ENCODE assay signal across 21 cellular contexts in genomic region chr22:39281126-39281525, GRCh38. TPM values are rescaled to one million over a fixed set of nuclear protein-coding genes. Genes with fewer than 3 reads are reported as not detected.
DNase-seq lines count a peak whose midpoint lies in the region; ATAC-seq, FAIRE-seq and TF ChIP-seq lines count a peak whose summit lies in the region.
"Had no signal": no experiment of that assay in that cellular context is flagged by ENCODE, and none has a peak within 500 bp of the region (broad histone marks: within the 10 kb centered on the region; RNA-seq: fewer than 3 reads in every experiment).

No MANE protein-coding gene starts in this region.

- no peak for TF ChIP-seq RAD21 in K562 (CRISPR knock-in tag; conservative IDR thresholded peaks at IDR 0.05 in 1 of 2, IDR thresholded peaks at IDR 0.05 in 1 of 2)

- H3K9me3 ChIP-seq in right cardiac atrium (ENCODE audit: control insufficient read depth, low read length) (no peaks in the 10 kb centered on the region), K562 (replicated peaks; ENCODE audit: control insufficient read depth, insufficient read depth, low read depth, low read length) (peaks cover 13% of the 10 kb centered on the region)

- H3K4me2 ChIP-seq in K562 (ENCODE audit: insufficient read depth, low read length) (no peak overlapping the region), mesendoderm (ENCODE audit: low read length) (no peak overlapping the region)
- H3K4me2 ChIP-seq: BLaER1 had no signal

- H3K18ac ChIP-seq in mesendoderm (ENCODE audit: low read length), result no peak overlapping the region

- no peak for TF ChIP-seq POLR2A in K562 (conservative IDR thresholded peaks at IDR 0.05)

- H3K56ac ChIP-seq in mesendoderm (ENCODE audit: low read length), result peak overlapping the region; percentile 5

- DNase-seq in right cardiac atrium (no peak), left ventricle myocardium superior (no peak), K562 (ENCODE audit: extremely low read depth in 1 of 4, low spot score in 3 of 4) (peak in 1 of 4 experiments; percentile 27), mesendoderm (no peak), EL (no peak), DMS53 treated with DMSO at 0.1 percent for 48 hours (lab: John Stamatoyannopoulos, UW; ENCODE audit: unreplicated experiment) (no peak), NCI-H1105 (lab: John Stamatoyannopoulos, UW) (no peak)
- DNase-seq: CD8-positive, alpha-beta memory T cell; HFFc6; Kasumi-1; MM.1S; NCI-H1105 treated with DMSO at 0.1 percent for 48 hours; NCI-H187; NCI-H226; NCI-H524 treated with DMSO at 0.1 percent for 48 hours; Peyer's patch; SIG-M5 had no signal

- H4K5ac ChIP-seq in mesendoderm (ENCODE audit: low read length), result no peak overlapping the region

- no peak overlapping the region for H3K4ac ChIP-seq in mesendoderm (ENCODE audit: low read depth, low read length)

- H3K9me1 ChIP-seq in K562 (ENCODE audit: control insufficient read depth, insufficient read depth, low read length), result no peaks in the 10 kb centered on the region

- no peaks in the 10 kb centered on the region for H4K20me1 ChIP-seq in K562 (replicated peaks; ENCODE audit: control insufficient read depth, insufficient read depth, low read length)
- H4K20me1 ChIP-seq: BLaER1 had no signal

- H3K9ac ChIP-seq in K562 (ENCODE audit: insufficient read depth in 1 of 2, low read depth in 2 of 2, low read length in 2 of 2), result peak overlapping the region; percentile 41 to 43; a peak in 1 of 4 replicates
- H3K9ac ChIP-seq in mesendoderm (ENCODE audit: low read length), result no peak overlapping the region
- H3K9ac ChIP-seq: BLaER1 had no signal

- H3K23ac ChIP-seq in mesendoderm (ENCODE audit: low read length), result no peak overlapping the region

- no TSS peak for BruUV-seq in K562 (replicated peaks; lab: Mats Ljungman, UMichigan)

- CTCF ChIA-PET in K562 (lab: Yijun Ruan, JAX; ENCODE audit: low intra/inter-chr PET ratio), result no interaction called here

- peak; percentile 52 for FAIRE-seq in K562 (lab: Jason Lieb, UNC)
- FAIRE-seq: A204.1, GM12892 had no signal

- peaks cover 16% of the 10 kb centered on the region for H3K4me1 ChIP-seq in right cardiac atrium (ENCODE audit: control insufficient read depth, insufficient read depth, low read length)
- H3K4me1 ChIP-seq in K562 (replicated peaks in 1 of 2; ENCODE audit: control insufficient read depth in 2 of 2, insufficient read depth in 2 of 2, low read length in 2 of 2), result peaks cover 25 to 38% of the 10 kb centered on the region in 2 experiments
- H3K4me1 ChIP-seq in mesendoderm (ENCODE audit: control insufficient read depth, low read depth, low read length), result no peaks in the 10 kb centered on the region

- H3K4me3 ChIP-seq in right cardiac atrium (ENCODE audit: low read length) (no peak overlapping the region), K562 (no peak overlapping the region), mesendoderm (ENCODE audit: low read length) (no peak overlapping the region)
- H3K4me3 ChIP-seq: BLaER1, Peyer's patch had no signal

- no peak for TF ChIP-seq EP300 in K562 (IDR thresholded peaks at IDR 0.05; ENCODE audit: low read length)

- H3K27ac ChIP-seq in right cardiac atrium (ENCODE audit: low read length) (peak overlapping the region; percentile 22), K562 (ENCODE audit: extremely low read depth, low read depth, low read length) (peak overlapping the region; percentile 91; the same call in 2 of the 3 replicates), mesendoderm (ENCODE audit: low read depth, low read length) (no peak overlapping the region)
- H3K27ac ChIP-seq: BLaER1 had no signal

- POLR2A ChIA-PET in K562 (lab: Yijun Ruan, JAX), result no interaction called here

- H2AK5ac ChIP-seq in mesendoderm (ENCODE audit: low read length), result peak overlapping the region; percentile 27

- no peak overlapping the region for H4K8ac ChIP-seq in mesendoderm (ENCODE audit: low read depth, low read length)

- no peak for TF ChIP-seq CTCF in K562 (IDR thresholded peaks at IDR 0.05 in 2 of 3, conservative IDR thresholded peaks at IDR 0.05 in 1 of 3; ENCODE audit: insufficient read depth in 2 of 3, low read depth in 1 of 3, low read length in 3 of 3)

- no peak overlapping the region for H2BK120ac ChIP-seq in mesendoderm (ENCODE audit: low read depth, low read length)

- H2BK5ac ChIP-seq in mesendoderm (ENCODE audit: low read length), result no peak overlapping the region

- H3K79me1 ChIP-seq in mesendoderm (ENCODE audit: low read length), result no peaks in the 10 kb centered on the region

- intact Hi-C loops in right cardiac atrium (cut with DNase I) (loop anchor here in 1 of 4 donors (5.0 kb wide), 1 partner anchor 44 kb away; no protein-coding TSS in a partner anchor), left ventricle myocardium superior (cut with micrococcal nuclease) (no loop called here), K562 (cut with micrococcal nuclease) (no loop called here)

- H3K36me3 ChIP-seq in K562 (ENCODE audit: control insufficient read depth, insufficient read depth, low read length) (no peaks in the 10 kb centered on the region; the same call in 2 of the 3 replicates), mesendoderm (ENCODE audit: control insufficient read depth, insufficient read depth, low read length) (no peaks in the 10 kb centered on the region)
- H3K36me3 ChIP-seq: BLaER1, Peyer's patch had no signal

- ATAC-seq in right cardiac atrium, result no peak
- ATAC-seq in left ventricle myocardium superior, result no peak
- no peak for ATAC-seq in K562
- no peak for ATAC-seq in GM21619 (IDR thresholded peaks at IDR 0.05; ENCODE audit: unreplicated experiment)

- no peaks in the 10 kb centered on the region for H3K27me3 ChIP-seq in right cardiac atrium (ENCODE audit: control insufficient read depth, insufficient read depth)
- H3K27me3 ChIP-seq in K562 (ENCODE audit: control insufficient read depth in 2 of 2, insufficient read depth in 2 of 2, low read length in 2 of 2), result no peaks in the 10 kb centered on the region
- H3K27me3 ChIP-seq in mesendoderm (ENCODE audit: insufficient read depth, low read length, poor library complexity), result no peaks in the 10 kb centered on the region
- H3K27me3 ChIP-seq: BLaER1, Peyer's patch had no signal

- WGBS in right cardiac atrium, result 85% methylated on average over 6 of the region's 6 CpGs
- WGBS in K562 (ENCODE audit: insufficient coverage, low coverage, missing lambda C conversion rate), result 74% methylated on average over 3 of the region's 6 CpGs
- no CpG with 5 or more reads among the region's 6 CpGs for whole genome bisulfite sequencing in mesendoderm (ENCODE audit: extremely low coverage, insufficient coverage, low lambda C conversion rate)

- H2BK15ac ChIP-seq in mesendoderm (replicated peaks; ENCODE audit: low read depth), result no peak overlapping the region

- peak overlapping the region; percentile 62 for H2AFZ ChIP-seq in K562 (ENCODE audit: low read depth, low read length)

- in situ Hi-C loops in K562 (cut with MboI), result no loop called here

- no peaks in the 10 kb centered on the region for H3K79me2 ChIP-seq in K562 (ENCODE audit: control insufficient read depth, insufficient read depth, low read length)
- no peaks in the 10 kb centered on the region for H3K79me2 ChIP-seq in mesendoderm (ENCODE audit: control insufficient read depth, insufficient read depth, low read length)

RNA-seq across cellular contexts. Expression of gene PDGFB, which starts 36.3 kb away (rescaled TPM):
- 10 to 100 TPM in 3 of 4 donors, 1 to 10 TPM in 1; 9.3 to 82.1 (median 20.6) TPM for total RNA-seq in right cardiac atrium
- polyA plus RNA-seq in right cardiac atrium, result 15.4 TPM
- total RNA-seq in left ventricle myocardium superior, result 19.9 TPM
- 4.7 and 16.7 TPM in 2 replicates for total RNA-seq in K562 (2011; cell fraction: chromatin; rRNA removed; ENCODE audit: low replicate concordance)
- total RNA-seq in K562 (2011; cell fraction: nucleolus; rRNA removed), result 12.4 and 26.7 TPM in 2 replicates
- total RNA-seq in K562 (2011; cell fraction: nucleoplasm; rRNA removed), result 8.9 and 13.1 TPM in 2 replicates
- 0.69 and 1.1 TPM in 2 replicates for total RNA-seq in K562 (2014; rRNA removed)
- total RNA-seq in K562 (2014; rRNA removed; fragmentation: Illumina TruSeq; extraction: Trizol), result 0.13 and 0.22 TPM in 2 replicates
- 0.11 TPM in 1 of 2 replicates, not detected in the other for total RNA-seq in K562 (2015; rRNA removed; fragmentation: Illumina TruSeq; extraction: Trizol)
- 1.2 and 1.4 TPM in 2 replicates for total RNA-seq in K562 (2021)
- polyA plus RNA-seq in K562 (2011; rRNA removed), result 3.6 and 4.0 TPM in 2 replicates
- polyA plus RNA-seq in K562 (2011; cell fraction: cytosol; rRNA removed), result 4.9 and 8.7 TPM in 2 replicates
- polyA plus RNA-seq in K562 (2011; cell fraction: nucleus; rRNA removed), result 8.4 and 18.7 TPM in 2 replicates
- polyA plus RNA-seq in K562 (2012), result 0.32 and 1.7 TPM in 2 replicates
- polyA plus RNA-seq in K562 (2014; fragmentation: Illumina TruSeq; extraction: Trizol), result 0.40 and 0.89 TPM in 2 replicates
- under 1 TPM; 0.07 to 0.15 TPM for polyA plus RNA-seq in K562 (2014; fragmentation: Nextera tagmentation; extraction: Ambion mirVana)
- polyA plus RNA-seq in K562 (2014; rRNA removed), result 0.50 and 0.56 TPM in 2 replicates
- 3.8 and 6.7 TPM in 2 replicates for polyA minus RNA-seq in K562 (2011; rRNA and poly(A)+ RNA removed)
- 7.7 and 8.4 TPM in 2 replicates for polyA minus RNA-seq in K562 (2011; cell fraction: cytosol; rRNA and poly(A)+ RNA removed)
- 3.2 and 4.0 TPM in 2 replicates for polyA minus RNA-seq in K562 (2011; cell fraction: nucleus; rRNA and poly(A)+ RNA removed)
- 3.6 TPM for polyA plus RNA-seq in mesendoderm (2013, experiment 1 of 2)
- polyA plus RNA-seq in mesendoderm (2013, experiment 2 of 2), result 3.7 TPM
- total RNA-seq: HFFc6 had no signal

RNA-seq across cellular contexts. Expression of gene RPL3, which starts 38.3 kb away (rescaled TPM):
- total RNA-seq in right cardiac atrium, result 1,000 to 10,000 TPM in 2 of 4 donors, 100 to 1,000 TPM in 2; 948 to 1,416 (median 984) TPM
- polyA plus RNA-seq in right cardiac atrium, result 1,325 TPM
- total RNA-seq in left ventricle myocardium superior, result 319 TPM
- 772 and 1,506 TPM in 2 replicates for total RNA-seq in K562 (2011; cell fraction: chromatin; rRNA removed; ENCODE audit: low replicate concordance)
- total RNA-seq in K562 (2011; cell fraction: nucleolus; rRNA removed), result 1,570 and 1,591 TPM in 2 replicates
- 1,390 and 1,690 TPM in 2 replicates for total RNA-seq in K562 (2011; cell fraction: nucleoplasm; rRNA removed)
- total RNA-seq in K562 (2014; rRNA removed), result 2,245 and 2,417 TPM in 2 replicates
- 1,384 and 1,624 TPM in 2 replicates for total RNA-seq in K562 (2014; rRNA removed; fragmentation: Illumina TruSeq; extraction: Trizol)
- 1,989 and 2,037 TPM in 2 replicates for total RNA-seq in K562 (2015; rRNA removed; fragmentation: Illumina TruSeq; extraction: Trizol)
- total RNA-seq in K562 (2021), result 1,960 and 1,995 TPM in 2 replicates
- polyA plus RNA-seq in K562 (2011; rRNA removed), result 3,220 and 3,989 TPM in 2 replicates
- 4,199 and 5,450 TPM in 2 replicates for polyA plus RNA-seq in K562 (2011; cell fraction: cytosol; rRNA removed)
- polyA plus RNA-seq in K562 (2011; cell fraction: nucleus; rRNA removed), result 2,091 and 2,598 TPM in 2 replicates
- polyA plus RNA-seq in K562 (2012), result 3,035 and 4,256 TPM in 2 replicates
- polyA plus RNA-seq in K562 (2014; fragmentation: Illumina TruSeq; extraction: Trizol), result 2,565 and 2,747 TPM in 2 replicates
- polyA plus RNA-seq in K562 (2014; fragmentation: Nextera tagmentation; extraction: Ambion mirVana), result 1,000 to 10,000 TPM; 3,338 to 4,066 TPM
- 2,749 and 3,057 TPM in 2 replicates for polyA plus RNA-seq in K562 (2014; rRNA removed)
- polyA minus RNA-seq in K562 (2011; rRNA and poly(A)+ RNA removed), result 1,664 and 1,688 TPM in 2 replicates
- polyA minus RNA-seq in K562 (2011; cell fraction: cytosol; rRNA and poly(A)+ RNA removed), result 1,079 and 1,282 TPM in 2 replicates
- polyA minus RNA-seq in K562 (2011; cell fraction: nucleus; rRNA and poly(A)+ RNA removed), result 554 and 1,072 TPM in 2 replicates
- 2,149 TPM for polyA plus RNA-seq in mesendoderm (2013, experiment 1 of 2)
- 2,158 TPM for polyA plus RNA-seq in mesendoderm (2013, experiment 2 of 2)
